Comparison of ENCODE assay signal across 12 cellular contexts in genomic region chr13:106156468-106156867, GRCh38.
A peak's percentile ranks its signal among the peaks of the same experiment; 100 is the strongest.
DNase-seq lines count a peak whose midpoint lies in the region; ATAC-seq, FAIRE-seq and TF ChIP-seq lines count a peak whose summit lies in the region.
"Had no signal": no experiment of that assay in that cellular context is flagged by ENCODE, and none has a peak within 500 bp of the region (broad histone marks: within the 10 kb centered on the region; RNA-seq: fewer than 3 reads in every experiment).

No MANE protein-coding gene starts in this region.

- H3K4me3 ChIP-seq in A549: no peak overlapping the region
- H3K4me3 ChIP-seq in kidney epithelial cell (ENCODE audit: low read depth, low read length): no peak overlapping the region

- no peak for FAIRE-seq in A549 (lab: Jason Lieb, UNC)

- H3K27me3 ChIP-seq in kidney epithelial cell (ENCODE audit: control insufficient read depth, insufficient read depth, low read length): no peaks in the 10 kb centered on the region

- H3K4me1 ChIP-seq in A549: peaks cover 17% of the 10 kb centered on the region; the same call in 2 of the 3 replicates

- no peaks in the 10 kb centered on the region for H3K9me3 ChIP-seq in A549

- 25% methylated on average over 4 of the region's 4 CpGs for WGBS in A549 (ENCODE audit: missing lambda C conversion rate)

- no peaks in the 10 kb centered on the region for H3K36me3 ChIP-seq in kidney epithelial cell (ENCODE audit: control insufficient read depth, insufficient read depth, low read length)

- TF ChIP-seq RAD21 in A549 (conservative IDR thresholded peaks at IDR 0.05 in 1 of 2, IDR thresholded peaks at IDR 0.05 in 1 of 2): no peak

- CTCF ChIA-PET in A549 (lab: Yijun Ruan, JAX): interaction anchor here (1.2 kb wide), 1 partner anchor 13 kb away, joined by 3 read pairs; no protein-coding TSS in a partner anchor

- no peak for TF ChIP-seq CTCF in A549 (IDR thresholded peaks at IDR 0.05)
- no peak for TF ChIP-seq CTCF in kidney epithelial cell (IDR thresholded peaks at IDR 0.05; ENCODE audit: insufficient read depth, low read length, poor library complexity, severe bottlenecking)

- no peak for TF ChIP-seq POLR2A in A549 (IDR thresholded peaks at IDR 0.05; ENCODE audit: low read length)

- peak; percentile 64 to 70; a peak in 5 of 6 replicates for ATAC-seq in A549
- ATAC-seq: naive thymus-derived CD8-positive, alpha-beta T cell; Panc1 had no signal

- peak overlapping the region in 1 of 2 experiments; percentile 31; a peak in 1 of 6 replicates for H3K27ac ChIP-seq in A549
- H3K27ac ChIP-seq: VCaP had no signal

- H3K4me2 ChIP-seq in A549: no peak overlapping the region

- TF ChIP-seq EP300 in A549 (IDR thresholded peaks at IDR 0.05): no peak

- DNase-seq in A549 (ENCODE audit: low read depth in 1 of 2, low spot score in 1 of 2) (peak in 1 of 2 experiments; percentile 57), HK-2 (ENCODE audit: unreplicated experiment) (peak; percentile 38), astrocyte of the hippocampus (ENCODE audit: low read depth, low spot score) (peak; percentile 95), kidney epithelial cell (ENCODE audit: low read depth) (peak; percentile 99), CD1c-positive myeloid dendritic cell (ENCODE audit: extremely low spot score) (no peak), NCI-H69 (lab: John Stamatoyannopoulos, UW) (no peak), T-helper 2 cell (no peak), GM19238 (ENCODE audit: insufficient read length, low spot score) (no peak)
- DNase-seq: naive thymus-derived CD8-positive, alpha-beta T cell; NCI-H1694 had no signal

- POLR2A ChIA-PET in A549 (lab: Yijun Ruan, JAX): no interaction called here

TF ChIP-seq in A549, 52 proteins besides CTCF, POLR2A, EP300 and RAD21:
- TF ChIP-seq HOXB13 (CRISPR knock-in tag; IDR thresholded peaks at IDR 0.05; ENCODE audit: low read depth) (no peak), TP53 (CRISPR knock-in tag; IDR thresholded peaks at IDR 0.05) (no peak), CBX2 (IDR thresholded peaks at IDR 0.05; ENCODE audit: borderline replicate concordance, low read depth) (no peak), FOSL2 (IDR thresholded peaks at IDR 0.05) (peak; percentile 32; the same call in 1 of the 2 replicates), FOSL2 (CRISPR knock-in tag; IDR thresholded peaks at IDR 0.05) (peak; percentile 13; the same call in 1 of the 2 replicates)
TF ChIP-seq in A549: peak in this region for 1.

Comparison
In these comparisons a context has a peak if more than half of its experiments do, and no peak if none do; other contexts are left out.
1. DNase-seq: peak in HK-2 (single experiment), astrocyte of the hippocampus (single experiment) and kidney epithelial cell (single experiment); none in CD1c-positive myeloid dendritic cell (single experiment), NCI-H69 (single experiment), T-helper 2 cell (0 of 5) and GM19238 (single experiment).